In genomic region chr1:112957133-112957812, GRCh38 we compare ENCODE assay signal across 1 cellular context.
TF ChIP-seq lines count a peak whose summit lies in the region.

No MANE protein-coding gene starts in this region.

TF ChIP-seq in HEK293, 187 proteins besides CTCF, POLR2A, EP300 and RAD21 (continued from another document and continues in another):
- TF ChIP-seq, protein P1, sequence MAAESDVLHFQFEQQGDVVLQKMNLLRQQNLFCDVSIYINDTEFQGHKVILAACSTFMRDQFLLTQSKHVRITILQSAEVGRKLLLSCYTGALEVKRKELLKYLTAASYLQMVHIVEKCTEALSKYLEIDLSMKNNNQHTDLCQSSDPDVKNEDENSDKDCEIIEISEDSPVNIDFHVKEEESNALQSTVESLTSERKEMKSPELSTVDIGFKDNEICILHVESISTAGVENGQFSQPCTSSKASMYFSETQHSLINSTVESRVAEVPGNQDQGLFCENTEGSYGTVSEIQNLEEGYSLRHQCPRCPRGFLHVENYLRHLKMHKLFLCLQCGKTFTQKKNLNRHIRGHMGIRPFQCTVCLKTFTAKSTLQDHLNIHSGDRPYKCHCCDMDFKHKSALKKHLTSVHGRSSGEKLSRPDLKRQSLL (tag by site-specific recombination; IDR thresholded peaks at IDR 0.05) = no peak
- TF ChIP-seq ZNF514 (tag by site-specific recombination; IDR thresholded peaks at IDR 0.05) = no peak
- TF ChIP-seq ZNF621 (tag by site-specific recombination; IDR thresholded peaks at IDR 0.05) = no peak
- no peak for TF ChIP-seq ZNF518A (tag by site-specific recombination; conservative IDR thresholded peaks at IDR 0.05; ENCODE audit: low read depth)
- no peak for TF ChIP-seq HOXA7 (CRISPR knock-in tag; IDR thresholded peaks at IDR 0.05; ENCODE audit: borderline replicate concordance)
- TF ChIP-seq, protein P2, sequence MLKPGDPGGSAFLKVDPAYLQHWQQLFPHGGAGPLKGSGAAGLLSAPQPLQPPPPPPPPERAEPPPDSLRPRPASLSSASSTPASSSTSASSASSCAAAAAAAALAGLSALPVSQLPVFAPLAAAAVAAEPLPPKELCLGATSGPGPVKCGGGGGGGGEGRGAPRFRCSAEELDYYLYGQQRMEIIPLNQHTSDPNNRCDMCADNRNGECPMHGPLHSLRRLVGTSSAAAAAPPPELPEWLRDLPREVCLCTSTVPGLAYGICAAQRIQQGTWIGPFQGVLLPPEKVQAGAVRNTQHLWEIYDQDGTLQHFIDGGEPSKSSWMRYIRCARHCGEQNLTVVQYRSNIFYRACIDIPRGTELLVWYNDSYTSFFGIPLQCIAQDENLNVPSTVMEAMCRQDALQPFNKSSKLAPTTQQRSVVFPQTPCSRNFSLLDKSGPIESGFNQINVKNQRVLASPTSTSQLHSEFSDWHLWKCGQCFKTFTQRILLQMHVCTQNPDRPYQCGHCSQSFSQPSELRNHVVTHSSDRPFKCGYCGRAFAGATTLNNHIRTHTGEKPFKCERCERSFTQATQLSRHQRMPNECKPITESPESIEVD (tag by site-specific recombination; IDR thresholded peaks at IDR 0.05) = no peak
- TF ChIP-seq WT1 (tag by site-specific recombination; IDR thresholded peaks at IDR 0.05) = no peak
- no peak for TF ChIP-seq IKZF3 (tag by site-specific recombination; IDR thresholded peaks at IDR 0.05)
- TF ChIP-seq HIC1 (tag by site-specific recombination; IDR thresholded peaks at IDR 0.05) = 0 out of 2 replicates have a peak, but pooled peaks have one; percentile 9
- no peak for TF ChIP-seq ZNF785 (tag by site-specific recombination; IDR thresholded peaks at IDR 0.05)
- TF ChIP-seq ZBTB48 (tag by site-specific recombination; IDR thresholded peaks at IDR 0.05) = no peak; the same call in 1 of the 2 replicates
- TF ChIP-seq TRIM28 (IDR thresholded peaks at IDR 0.05; ENCODE audit: borderline replicate concordance, low read length) = no peak
- no peak for TF ChIP-seq ZIC2 (tag by site-specific recombination; IDR thresholded peaks at IDR 0.05)
- TF ChIP-seq ZFHX2 (tag by site-specific recombination; conservative IDR thresholded peaks at IDR 0.05) = peak; percentile 90
- no peak for TF ChIP-seq ZNF530 (tag by site-specific recombination; IDR thresholded peaks at IDR 0.05; ENCODE audit: low read depth)
- no peak for TF ChIP-seq ZNF175 (tag by site-specific recombination; IDR thresholded peaks at IDR 0.05)
- no peak for TF ChIP-seq ZNF624 (tag by site-specific recombination; IDR thresholded peaks at IDR 0.05)
- TF ChIP-seq GLIS2 (tag by site-specific recombination; IDR thresholded peaks at IDR 0.05) = peak; percentile 70
- TF ChIP-seq KLF10 (tag by site-specific recombination; IDR thresholded peaks at IDR 0.05) = 0 out of 2 replicates have a peak, but pooled peaks have one; percentile 16
- TF ChIP-seq, protein P3, sequence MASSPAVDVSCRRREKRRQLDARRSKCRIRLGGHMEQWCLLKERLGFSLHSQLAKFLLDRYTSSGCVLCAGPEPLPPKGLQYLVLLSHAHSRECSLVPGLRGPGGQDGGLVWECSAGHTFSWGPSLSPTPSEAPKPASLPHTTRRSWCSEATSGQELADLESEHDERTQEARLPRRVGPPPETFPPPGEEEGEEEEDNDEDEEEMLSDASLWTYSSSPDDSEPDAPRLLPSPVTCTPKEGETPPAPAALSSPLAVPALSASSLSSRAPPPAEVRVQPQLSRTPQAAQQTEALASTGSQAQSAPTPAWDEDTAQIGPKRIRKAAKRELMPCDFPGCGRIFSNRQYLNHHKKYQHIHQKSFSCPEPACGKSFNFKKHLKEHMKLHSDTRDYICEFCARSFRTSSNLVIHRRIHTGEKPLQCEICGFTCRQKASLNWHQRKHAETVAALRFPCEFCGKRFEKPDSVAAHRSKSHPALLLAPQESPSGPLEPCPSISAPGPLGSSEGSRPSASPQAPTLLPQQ (tag by site-specific recombination; IDR thresholded peaks at IDR 0.05) = 0 out of 2 replicates have a peak, but pooled peaks have one; percentile 42
- no peak for TF ChIP-seq BCL6B (tag by site-specific recombination; IDR thresholded peaks at IDR 0.05)
- no peak for TF ChIP-seq ZNF426 (tag by site-specific recombination; IDR thresholded peaks at IDR 0.05)
- TF ChIP-seq, protein P4, sequence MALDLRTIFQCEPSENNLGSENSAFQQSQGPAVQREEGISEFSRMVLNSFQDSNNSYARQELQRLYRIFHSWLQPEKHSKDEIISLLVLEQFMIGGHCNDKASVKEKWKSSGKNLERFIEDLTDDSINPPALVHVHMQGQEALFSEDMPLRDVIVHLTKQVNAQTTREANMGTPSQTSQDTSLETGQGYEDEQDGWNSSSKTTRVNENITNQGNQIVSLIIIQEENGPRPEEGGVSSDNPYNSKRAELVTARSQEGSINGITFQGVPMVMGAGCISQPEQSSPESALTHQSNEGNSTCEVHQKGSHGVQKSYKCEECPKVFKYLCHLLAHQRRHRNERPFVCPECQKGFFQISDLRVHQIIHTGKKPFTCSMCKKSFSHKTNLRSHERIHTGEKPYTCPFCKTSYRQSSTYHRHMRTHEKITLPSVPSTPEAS (tag by site-specific recombination; IDR thresholded peaks at IDR 0.05) = no peak
- TF ChIP-seq TCF7L2 (IDR thresholded peaks at IDR 0.05; ENCODE audit: borderline replicate concordance, low read depth, low read length) = peak; percentile 57; the same call in 1 of the 2 replicates
- TF ChIP-seq ZNF561 (tag by site-specific recombination; IDR thresholded peaks at IDR 0.05; ENCODE audit: borderline replicate concordance) = peak; percentile 29; the same call in 1 of the 2 replicates
- TF ChIP-seq EGR2 (tag by site-specific recombination; IDR thresholded peaks at IDR 0.05; ENCODE audit: low read depth) = peak; percentile 91
- TF ChIP-seq ZEB2 (tag by site-specific recombination; IDR thresholded peaks at IDR 0.05) = no peak
- TF ChIP-seq ZBTB7A (tag by site-specific recombination; IDR thresholded peaks at IDR 0.05; ENCODE audit: low read depth) = no peak
- no peak for TF ChIP-seq MEIS1 (CRISPR knock-in tag; IDR thresholded peaks at IDR 0.05; ENCODE audit: borderline replicate concordance)
- no peak for TF ChIP-seq ZSCAN5A (tag by site-specific recombination; IDR thresholded peaks at IDR 0.05)
- TF ChIP-seq ZNF239 (tag by site-specific recombination; IDR thresholded peaks at IDR 0.05) = no peak
- TF ChIP-seq ZNF792 (tag by site-specific recombination; IDR thresholded peaks at IDR 0.05) = no peak
- TF ChIP-seq, protein P5, sequence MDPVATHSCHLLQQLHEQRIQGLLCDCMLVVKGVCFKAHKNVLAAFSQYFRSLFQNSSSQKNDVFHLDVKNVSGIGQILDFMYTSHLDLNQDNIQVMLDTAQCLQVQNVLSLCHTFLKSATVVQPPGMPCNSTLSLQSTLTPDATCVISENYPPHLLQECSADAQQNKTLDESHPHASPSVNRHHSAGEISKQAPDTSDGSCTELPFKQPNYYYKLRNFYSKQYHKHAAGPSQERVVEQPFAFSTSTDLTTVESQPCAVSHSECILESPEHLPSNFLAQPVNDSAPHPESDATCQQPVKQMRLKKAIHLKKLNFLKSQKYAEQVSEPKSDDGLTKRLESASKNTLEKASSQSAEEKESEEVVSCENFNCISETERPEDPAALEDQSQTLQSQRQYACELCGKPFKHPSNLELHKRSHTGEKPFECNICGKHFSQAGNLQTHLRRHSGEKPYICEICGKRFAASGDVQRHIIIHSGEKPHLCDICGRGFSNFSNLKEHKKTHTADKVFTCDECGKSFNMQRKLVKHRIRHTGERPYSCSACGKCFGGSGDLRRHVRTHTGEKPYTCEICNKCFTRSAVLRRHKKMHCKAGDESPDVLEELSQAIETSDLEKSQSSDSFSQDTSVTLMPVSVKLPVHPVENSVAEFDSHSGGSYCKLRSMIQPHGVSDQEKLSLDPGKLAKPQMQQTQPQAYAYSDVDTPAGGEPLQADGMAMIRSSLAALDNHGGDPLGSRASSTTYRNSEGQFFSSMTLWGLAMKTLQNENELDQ (tag by site-specific recombination; IDR thresholded peaks at IDR 0.05; ENCODE audit: low read depth) = no peak
- TF ChIP-seq OSR2 (tag by site-specific recombination; IDR thresholded peaks at IDR 0.05) = no peak
- no peak for TF ChIP-seq ZNF777 (tag by site-specific recombination; IDR thresholded peaks at IDR 0.05; ENCODE audit: borderline replicate concordance)
- peak; percentile 41 for TF ChIP-seq ZBTB21 (tag by site-specific recombination; IDR thresholded peaks at IDR 0.05)
- no peak for TF ChIP-seq OVOL3 (tag by site-specific recombination; IDR thresholded peaks at IDR 0.05)
- TF ChIP-seq ZBTB1 (tag by site-specific recombination; IDR thresholded peaks at IDR 0.05) = no peak
- peak; percentile 22; the same call in 1 of the 2 replicates for TF ChIP-seq KLF8 (tag by site-specific recombination; IDR thresholded peaks at IDR 0.05)
- no peak for TF ChIP-seq ZNF610 (tag by site-specific recombination; IDR thresholded peaks at IDR 0.05; ENCODE audit: borderline replicate concordance)
- peak; percentile 57 for TF ChIP-seq ZNF335 (tag by site-specific recombination; conservative IDR thresholded peaks at IDR 0.05)
- TF ChIP-seq ZNF112 (tag by site-specific recombination; IDR thresholded peaks at IDR 0.05) = no peak
- TF ChIP-seq ZNF473 (tag by site-specific recombination; IDR thresholded peaks at IDR 0.05) = no peak
- TF ChIP-seq ZNF132 (tag by site-specific recombination; IDR thresholded peaks at IDR 0.05; ENCODE audit: borderline replicate concordance) = no peak
